In the genomic region with DNA sequence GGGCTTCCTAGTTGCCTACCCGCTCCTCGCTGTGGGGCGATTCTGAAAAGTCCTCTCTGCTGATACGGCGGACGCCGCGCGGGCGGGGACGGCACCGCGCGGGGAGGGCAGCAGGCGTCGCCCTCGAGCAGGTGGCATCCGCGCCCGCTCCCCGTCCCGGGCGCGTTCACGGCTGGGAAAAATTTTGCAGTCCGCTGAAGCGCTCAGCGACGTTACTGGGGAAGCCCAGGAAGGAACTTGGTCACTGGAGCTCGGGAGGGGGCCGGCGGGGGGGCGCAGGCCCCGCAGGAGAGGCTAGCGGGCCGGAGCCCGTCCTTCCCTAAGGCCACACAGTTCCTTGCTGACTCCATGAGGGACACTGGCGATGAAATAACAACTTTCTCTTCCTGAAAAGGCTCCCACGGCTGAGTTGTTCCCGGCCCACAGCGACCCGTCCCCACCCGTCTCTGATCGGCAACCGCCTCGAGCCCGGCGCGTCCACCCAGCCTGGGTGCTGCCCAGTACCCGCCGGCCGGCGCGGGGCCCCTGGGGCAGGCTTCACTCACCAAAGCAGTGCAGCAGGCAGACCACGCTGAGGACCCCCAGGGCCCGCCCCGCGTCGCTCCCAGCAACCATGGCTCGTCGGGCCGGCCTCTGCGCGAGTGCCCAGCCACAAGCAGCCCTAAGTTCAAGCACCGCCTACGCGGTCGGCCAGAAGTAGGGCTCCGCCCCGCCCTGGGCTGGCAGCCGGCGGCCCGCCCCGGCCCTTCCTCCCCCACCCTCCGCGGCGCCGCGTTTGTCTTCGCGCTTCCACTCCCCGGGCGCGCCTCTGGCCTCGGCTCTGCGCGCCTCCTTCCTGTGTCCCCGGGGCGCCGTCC, we compare ENCODE assay signal across 8 cellular contexts. TPM values are rescaled to one million over a fixed set of nuclear protein-coding genes. Genes with fewer than 3 reads are reported as not detected.
A peak's percentile ranks its signal among the peaks of the same experiment; 100 is the strongest.
DNase-seq lines count a peak whose midpoint lies in the region; ATAC-seq and FAIRE-seq lines count a peak whose summit lies in the region.

A gene with protein sequence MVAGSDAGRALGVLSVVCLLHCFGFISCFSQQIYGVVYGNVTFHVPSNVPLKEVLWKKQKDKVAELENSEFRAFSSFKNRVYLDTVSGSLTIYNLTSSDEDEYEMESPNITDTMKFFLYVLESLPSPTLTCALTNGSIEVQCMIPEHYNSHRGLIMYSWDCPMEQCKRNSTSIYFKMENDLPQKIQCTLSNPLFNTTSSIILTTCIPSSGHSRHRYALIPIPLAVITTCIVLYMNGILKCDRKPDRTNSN (minus strand): TSS at position 669 of the 857 bp plus-strand sequence. CDS start 54 bp downstream, at position 615.

- H3K27ac ChIP-seq in CD4-positive, CD25-positive, alpha-beta regulatory T cell (ENCODE audit: insufficient read depth, low read length, poor library complexity, severe bottlenecking): peak within 1 kb of the TSS; percentile 93

- peak within 1 kb of the TSS; percentile 91 to 95 (median 95) for H3K27ac Mint-ChIP-seq in CD4-positive, CD25-positive, alpha-beta regulatory T cell

- DNase-seq in CD4-positive, CD25-positive, alpha-beta regulatory T cell: peak; percentile 71 to 90 (median 72)
- DNase-seq in GM19239 (ENCODE audit: insufficient read length, low spot score) (peak; percentile 65), NCI-H774 (lab: John Stamatoyannopoulos, UW) (peak; percentile 88), medulla oblongata (ENCODE audit: extremely low spot score) (peak; percentile 84)
- peak; percentile 36 to 73 for DNase-seq in activated CD8-positive, alpha-beta memory T cell treated with anti-CD3 and anti-CD28 coated beads for 1 hour (ENCODE audit: extremely low read depth in 1 of 2, low read depth in 1 of 2)
- peak; percentile 50 for DNase-seq in effector CD8-positive, alpha-beta T cell (lab: John Stamatoyannopoulos, UW)
- DNase-seq in stimulated activated CD8-positive, alpha-beta memory T cell treated with anti-CD3 and anti-CD28 coated beads, Interleukin-12 subunit alpha, Interleukin-12 subunit beta, amount 100 ng/mL, for 1 hour (ENCODE audit: low read depth): peak; percentile 67

- no peaks in the 10 kb centered on the region for H3K36me3 ChIP-seq in CD4-positive, CD25-positive, alpha-beta regulatory T cell (ENCODE audit: control insufficient read depth, insufficient read depth, low read length)

- H3K27me3 ChIP-seq in CD4-positive, CD25-positive, alpha-beta regulatory T cell (ENCODE audit: control insufficient read depth, insufficient read depth, low read length): no peaks in the 10 kb centered on the region

- peaks cover 28 to 68% (median 39%) of the 10 kb centered on the region in 4 donors for H3K4me1 Mint-ChIP-seq in CD4-positive, CD25-positive, alpha-beta regulatory T cell

- ATAC-seq in CD4-positive, CD25-positive, alpha-beta regulatory T cell (ENCODE audit: low read depth in 2 of 2): peak; percentile 79 to 81
- ATAC-seq in HG03442 (IDR thresholded peaks at IDR 0.05; ENCODE audit: unreplicated experiment): peak; percentile 58

- H3K9me3 ChIP-seq in CD4-positive, CD25-positive, alpha-beta regulatory T cell (ENCODE audit: control insufficient read depth in 2 of 2, low read length in 2 of 2): no peaks in the 10 kb centered on the region

- H3K4me3 ChIP-seq in CD4-positive, CD25-positive, alpha-beta regulatory T cell (ENCODE audit: low read depth, low read length): peak within 1 kb of the TSS; percentile 98

- H3K27me3 Mint-ChIP-seq in CD4-positive, CD25-positive, alpha-beta regulatory T cell: no peaks in the 10 kb centered on the region

- peaks cover 0 to 1% (median 0%) of the 10 kb centered on the region in 7 donors for H3K9me3 Mint-ChIP-seq in CD4-positive, CD25-positive, alpha-beta regulatory T cell

- peak; percentile 37 for FAIRE-seq in GM19239 (lab: Jason Lieb, UNC)

- no peaks in the 10 kb centered on the region for H3K36me3 Mint-ChIP-seq in CD4-positive, CD25-positive, alpha-beta regulatory T cell

- peaks cover 43% of the 10 kb centered on the region for H3K4me1 ChIP-seq in CD4-positive, CD25-positive, alpha-beta regulatory T cell (ENCODE audit: control insufficient read depth, insufficient read depth, low read length, poor library complexity, severe bottlenecking)

- H3K4me3 Mint-ChIP-seq in CD4-positive, CD25-positive, alpha-beta regulatory T cell: peak within 1 kb of the TSS; percentile 95 to 100 (median 96)

RNA-seq across cellular contexts. Expression of the gene that starts here (rescaled TPM):
- 39.6 TPM for total RNA-seq in CD4-positive, CD25-positive, alpha-beta regulatory T cell
- 100 to 1,000 TPM in 2 of 4 donors, 10 to 100 TPM in 2; 69.2 to 124 (median 96.5) TPM for polyA plus RNA-seq in CD4-positive, CD25-positive, alpha-beta regulatory T cell

Comparison
In these comparisons a context has a peak if more than half of its experiments do, and no peak if none do; other contexts are left out.
1. Peak in every context shown above with its lines: DNase-seq, ATAC-seq, H3K4me3 ChIP-seq and H3K27ac ChIP-seq.